ENCODE assay signal across 1 cellular context in genomic region chr17:61431594-61432311, GRCh38.
A peak's percentile ranks its signal among the peaks of the same experiment; 100 is the strongest.
TF ChIP-seq lines count a peak whose summit lies in the region.

No MANE protein-coding gene starts in this region.

TF ChIP-seq in HepG2, 621 proteins besides CTCF, POLR2A, EP300 and RAD21 (continued from another document):
- TF ChIP-seq ZBED4 (CRISPR knock-in tag; IDR thresholded peaks at IDR 0.05; ENCODE audit: borderline replicate concordance) (no peak), ZGPAT (CRISPR knock-in tag; IDR thresholded peaks at IDR 0.05) (no peak), CHD4 (IDR thresholded peaks at IDR 0.05; ENCODE audit: borderline replicate concordance, low read length) (no peak), REST (IDR thresholded peaks at IDR 0.05; ENCODE audit: borderline replicate concordance in 1 of 2, low read depth in 1 of 2, low read length in 2 of 2) (no peak), ELF3 (CRISPR knock-in tag; IDR thresholded peaks at IDR 0.05) (no peak), BCL6 (CRISPR knock-in tag; IDR thresholded peaks at IDR 0.05) (no peak), CEBPB (IDR thresholded peaks at IDR 0.05; ENCODE audit: borderline replicate concordance, low read depth, low read length) (peak; percentile 48; the same call in 1 of the 2 replicates), ZNF570 (CRISPR knock-in tag; IDR thresholded peaks at IDR 0.05; ENCODE audit: borderline replicate concordance) (no peak), TCF12 (IDR thresholded peaks at IDR 0.05) (no peak), TCF12 (CRISPR knock-in tag; IDR thresholded peaks at IDR 0.05) (no peak), PCBP1 (IDR thresholded peaks at IDR 0.05; ENCODE audit: borderline replicate concordance, low read depth, low read length) (no peak), ATM (IDR thresholded peaks at IDR 0.05; ENCODE audit: borderline replicate concordance) (no peak), ZNF24 (IDR thresholded peaks at IDR 0.05) (no peak), KDM5A (IDR thresholded peaks at IDR 0.05; ENCODE audit: borderline replicate concordance, low read length) (no peak), SNAI1 (CRISPR knock-in tag; IDR thresholded peaks at IDR 0.05; ENCODE audit: borderline replicate concordance) (no peak), CBFB (CRISPR knock-in tag; IDR thresholded peaks at IDR 0.05) (no peak), ZFP82 (CRISPR knock-in tag; IDR thresholded peaks at IDR 0.05; ENCODE audit: borderline replicate concordance) (no peak), ZNF10 (CRISPR knock-in tag; IDR thresholded peaks at IDR 0.05; ENCODE audit: borderline replicate concordance, low read depth) (no peak), RFXAP (CRISPR knock-in tag; IDR thresholded peaks at IDR 0.05; ENCODE audit: borderline replicate concordance) (no peak)
TF ChIP-seq in HepG2: peak in this region for 9.
